1 cellular context compared by ENCODE assay signal in the genomic region with DNA sequence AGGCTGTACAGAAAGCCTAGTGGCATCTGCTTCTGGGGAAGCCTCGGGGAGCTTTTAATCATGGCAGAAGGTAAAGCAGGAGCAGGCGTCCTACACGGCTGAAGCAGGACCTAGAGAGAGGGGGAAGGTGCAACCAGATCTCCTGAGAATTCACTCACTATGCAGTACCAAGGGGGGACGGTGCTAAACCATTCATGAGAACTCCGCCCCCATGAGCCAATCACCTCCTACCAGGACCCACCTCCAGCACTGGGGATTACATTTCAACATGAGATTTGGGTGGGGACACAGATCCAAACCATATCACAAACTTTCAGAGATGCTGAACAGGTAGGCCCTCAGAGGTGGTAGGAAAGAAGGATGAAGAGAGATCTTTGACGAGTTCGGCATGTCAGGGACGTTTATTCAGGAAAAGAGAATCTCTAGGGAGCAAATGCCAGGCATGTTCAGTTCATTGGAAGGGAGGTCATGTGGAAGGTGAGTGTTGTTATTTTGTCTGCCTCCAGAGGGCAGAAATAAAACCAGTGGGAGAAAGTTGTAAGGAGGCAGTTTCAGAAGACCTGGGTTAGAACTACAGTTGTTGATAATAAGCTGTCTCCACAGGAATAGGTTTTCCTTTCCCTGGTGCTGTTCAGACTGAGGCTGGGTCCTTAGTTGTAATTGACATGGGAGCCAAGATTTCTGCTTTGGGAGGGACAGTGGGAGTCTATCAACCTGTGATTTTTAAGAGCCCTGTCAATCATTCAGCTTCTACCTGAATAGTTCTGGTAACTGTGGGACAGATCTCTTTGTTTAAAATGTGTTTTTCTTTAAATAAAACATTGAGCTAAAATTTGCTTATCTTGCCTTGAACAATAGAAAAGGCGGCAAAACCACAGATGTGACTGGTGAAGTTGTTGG.
TF ChIP-seq lines count a peak whose summit lies in the region.

No MANE protein-coding gene starts in this region.

TF ChIP-seq in GM23338, 12 proteins besides CTCF, POLR2A, EP300 and RAD21 (continued from another document):
- TF ChIP-seq, protein P1, sequence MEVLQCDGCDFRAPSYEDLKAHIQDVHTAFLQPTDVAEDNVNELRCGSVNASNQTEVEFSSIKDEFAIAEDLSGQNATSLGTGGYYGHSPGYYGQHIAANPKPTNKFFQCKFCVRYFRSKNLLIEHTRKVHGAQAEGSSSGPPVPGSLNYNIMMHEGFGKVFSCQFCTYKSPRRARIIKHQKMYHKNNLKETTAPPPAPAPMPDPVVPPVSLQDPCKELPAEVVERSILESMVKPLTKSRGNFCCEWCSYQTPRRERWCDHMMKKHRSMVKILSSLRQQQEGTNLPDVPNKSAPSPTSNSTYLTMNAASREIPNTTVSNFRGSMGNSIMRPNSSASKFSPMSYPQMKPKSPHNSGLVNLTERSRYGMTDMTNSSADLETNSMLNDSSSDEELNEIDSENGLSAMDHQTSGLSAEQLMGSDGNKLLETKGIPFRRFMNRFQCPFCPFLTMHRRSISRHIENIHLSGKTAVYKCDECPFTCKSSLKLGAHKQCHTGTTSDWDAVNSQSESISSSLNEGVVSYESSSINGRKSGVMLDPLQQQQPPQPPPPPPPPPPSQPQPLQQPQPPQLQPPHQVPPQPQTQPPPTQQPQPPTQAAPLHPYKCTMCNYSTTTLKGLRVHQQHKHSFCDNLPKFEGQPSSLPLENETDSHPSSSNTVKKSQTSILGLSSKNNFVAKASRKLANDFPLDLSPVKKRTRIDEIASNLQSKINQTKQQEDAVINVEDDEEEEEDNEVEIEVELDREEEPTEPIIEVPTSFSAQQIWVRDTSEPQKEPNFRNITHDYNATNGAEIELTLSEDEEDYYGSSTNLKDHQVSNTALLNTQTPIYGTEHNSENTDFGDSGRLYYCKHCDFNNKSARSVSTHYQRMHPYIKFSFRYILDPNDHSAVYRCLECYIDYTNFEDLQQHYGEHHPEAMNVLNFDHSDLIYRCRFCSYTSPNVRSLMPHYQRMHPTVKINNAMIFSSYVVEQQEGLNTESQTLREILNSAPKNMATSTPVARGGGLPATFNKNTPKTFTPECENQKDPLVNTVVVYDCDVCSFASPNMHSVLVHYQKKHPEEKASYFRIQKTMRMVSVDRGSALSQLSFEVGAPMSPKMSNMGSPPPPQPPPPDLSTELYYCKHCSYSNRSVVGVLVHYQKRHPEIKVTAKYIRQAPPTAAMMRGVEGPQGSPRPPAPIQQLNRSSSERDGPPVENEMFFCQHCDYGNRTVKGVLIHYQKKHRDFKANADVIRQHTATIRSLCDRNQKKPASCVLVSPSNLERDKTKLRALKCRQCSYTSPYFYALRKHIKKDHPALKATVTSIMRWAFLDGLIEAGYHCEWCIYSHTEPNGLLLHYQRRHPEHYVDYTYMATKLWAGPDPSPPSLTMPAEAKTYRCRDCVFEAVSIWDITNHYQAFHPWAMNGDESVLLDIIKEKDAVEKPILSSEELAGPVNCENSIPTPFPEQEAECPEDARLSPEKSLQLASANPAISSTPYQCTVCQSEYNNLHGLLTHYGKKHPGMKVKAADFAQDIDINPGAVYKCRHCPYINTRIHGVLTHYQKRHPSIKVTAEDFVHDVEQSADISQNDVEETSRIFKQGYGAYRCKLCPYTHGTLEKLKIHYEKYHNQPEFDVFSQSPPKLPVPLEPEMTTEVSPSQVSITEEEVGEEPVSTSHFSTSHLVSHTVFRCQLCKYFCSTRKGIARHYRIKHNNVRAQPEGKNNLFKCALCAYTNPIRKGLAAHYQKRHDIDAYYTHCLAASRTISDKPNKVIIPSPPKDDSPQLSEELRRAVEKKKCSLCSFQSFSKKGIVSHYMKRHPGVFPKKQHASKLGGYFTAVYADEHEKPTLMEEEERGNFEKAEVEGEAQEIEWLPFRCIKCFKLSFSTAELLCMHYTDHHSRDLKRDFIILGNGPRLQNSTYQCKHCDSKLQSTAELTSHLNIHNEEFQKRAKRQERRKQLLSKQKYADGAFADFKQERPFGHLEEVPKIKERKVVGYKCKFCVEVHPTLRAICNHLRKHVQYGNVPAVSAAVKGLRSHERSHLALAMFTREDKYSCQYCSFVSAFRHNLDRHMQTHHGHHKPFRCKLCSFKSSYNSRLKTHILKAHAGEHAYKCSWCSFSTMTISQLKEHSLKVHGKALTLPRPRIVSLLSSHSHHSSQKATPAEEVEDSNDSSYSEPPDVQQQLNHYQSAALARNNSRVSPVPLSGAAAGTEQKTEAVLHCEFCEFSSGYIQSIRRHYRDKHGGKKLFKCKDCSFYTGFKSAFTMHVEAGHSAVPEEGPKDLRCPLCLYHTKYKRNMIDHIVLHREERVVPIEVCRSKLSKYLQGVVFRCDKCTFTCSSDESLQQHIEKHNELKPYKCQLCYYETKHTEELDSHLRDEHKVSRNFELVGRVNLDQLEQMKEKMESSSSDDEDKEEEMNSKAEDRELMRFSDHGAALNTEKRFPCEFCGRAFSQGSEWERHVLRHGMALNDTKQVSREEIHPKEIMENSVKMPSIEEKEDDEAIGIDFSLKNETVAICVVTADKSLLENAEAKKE (CRISPR knock-in tag; IDR thresholded peaks at IDR 0.05): no peak
- TF ChIP-seq ETS1 (IDR thresholded peaks at IDR 0.05): no peak
